In genomic region chr9:33401789-33402188, GRCh38 we compare ENCODE assay signal across 4 cellular contexts. TPM values are rescaled to one million over a fixed set of nuclear protein-coding genes. Genes with fewer than 3 reads are reported as not detected.
"Had no signal": no experiment of that assay in that cellular context is flagged by ENCODE, and none has a peak within 500 bp of the region (broad histone marks: within the 10 kb centered on the region; RNA-seq: fewer than 3 reads in every experiment).

No MANE protein-coding gene starts in this region.

RNA-seq across cellular contexts. Expression of gene AQP7, which starts 0.6 kb away (rescaled TPM):
- total RNA-seq: lung microvascular endothelial cell; natural killer cell treated with Interleukin-12 subunit alpha and Interleukin-12 subunit beta and Interleukin-15 and Interleukin-18, amount 100 ng/mL, for 72 hours; temporal lobe had no signal
- polyA plus RNA-seq: keratinocyte had no signal
